ENCODE assay signal across 1 cellular context in the genomic region with DNA sequence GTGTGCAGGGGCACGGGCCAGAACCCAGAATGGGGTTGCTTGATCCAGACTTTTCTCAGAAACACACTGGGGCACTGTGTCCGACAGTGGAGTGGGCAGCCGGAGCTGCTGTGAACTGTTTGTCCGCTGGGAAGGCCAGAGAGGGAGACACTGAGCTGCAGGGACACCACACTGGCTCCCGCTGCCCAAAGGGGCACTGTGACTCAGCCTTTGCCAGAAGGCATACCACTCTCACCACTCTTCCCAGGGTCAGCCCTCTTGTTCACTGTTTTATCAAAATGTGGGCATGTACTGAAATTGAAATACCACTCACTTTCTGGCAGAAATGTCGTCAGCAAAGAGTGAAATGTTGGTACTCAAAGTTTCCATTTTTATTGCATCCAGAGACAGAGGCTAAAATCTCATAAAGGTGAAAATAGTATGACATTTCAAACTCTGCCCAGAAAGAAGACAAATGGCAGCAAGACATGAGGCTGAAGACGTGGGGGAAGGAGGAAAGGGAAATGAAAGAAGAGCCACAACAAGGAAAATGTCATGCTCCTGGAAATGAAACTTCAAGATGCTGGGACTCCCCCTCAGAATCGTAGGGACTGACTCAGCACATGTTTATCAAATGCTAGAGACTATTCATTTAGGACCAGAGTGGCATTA.
TF ChIP-seq lines count a peak whose summit lies in the region.

No MANE protein-coding gene starts in this region.

TF ChIP-seq in A549, 52 proteins besides CTCF, POLR2A, EP300 and RAD21 (continued from another document):
- TF ChIP-seq, protein P1, sequence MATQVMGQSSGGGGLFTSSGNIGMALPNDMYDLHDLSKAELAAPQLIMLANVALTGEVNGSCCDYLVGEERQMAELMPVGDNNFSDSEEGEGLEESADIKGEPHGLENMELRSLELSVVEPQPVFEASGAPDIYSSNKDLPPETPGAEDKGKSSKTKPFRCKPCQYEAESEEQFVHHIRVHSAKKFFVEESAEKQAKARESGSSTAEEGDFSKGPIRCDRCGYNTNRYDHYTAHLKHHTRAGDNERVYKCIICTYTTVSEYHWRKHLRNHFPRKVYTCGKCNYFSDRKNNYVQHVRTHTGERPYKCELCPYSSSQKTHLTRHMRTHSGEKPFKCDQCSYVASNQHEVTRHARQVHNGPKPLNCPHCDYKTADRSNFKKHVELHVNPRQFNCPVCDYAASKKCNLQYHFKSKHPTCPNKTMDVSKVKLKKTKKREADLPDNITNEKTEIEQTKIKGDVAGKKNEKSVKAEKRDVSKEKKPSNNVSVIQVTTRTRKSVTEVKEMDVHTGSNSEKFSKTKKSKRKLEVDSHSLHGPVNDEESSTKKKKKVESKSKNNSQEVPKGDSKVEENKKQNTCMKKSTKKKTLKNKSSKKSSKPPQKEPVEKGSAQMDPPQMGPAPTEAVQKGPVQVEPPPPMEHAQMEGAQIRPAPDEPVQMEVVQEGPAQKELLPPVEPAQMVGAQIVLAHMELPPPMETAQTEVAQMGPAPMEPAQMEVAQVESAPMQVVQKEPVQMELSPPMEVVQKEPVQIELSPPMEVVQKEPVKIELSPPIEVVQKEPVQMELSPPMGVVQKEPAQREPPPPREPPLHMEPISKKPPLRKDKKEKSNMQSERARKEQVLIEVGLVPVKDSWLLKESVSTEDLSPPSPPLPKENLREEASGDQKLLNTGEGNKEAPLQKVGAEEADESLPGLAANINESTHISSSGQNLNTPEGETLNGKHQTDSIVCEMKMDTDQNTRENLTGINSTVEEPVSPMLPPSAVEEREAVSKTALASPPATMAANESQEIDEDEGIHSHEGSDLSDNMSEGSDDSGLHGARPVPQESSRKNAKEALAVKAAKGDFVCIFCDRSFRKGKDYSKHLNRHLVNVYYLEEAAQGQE (IDR thresholded peaks at IDR 0.05), result no peak
- TF ChIP-seq RNF2 (IDR thresholded peaks at IDR 0.05; ENCODE audit: borderline replicate concordance, low read depth) (no peak), TP53 (CRISPR knock-in tag; IDR thresholded peaks at IDR 0.05) (no peak), JUNB (IDR thresholded peaks at IDR 0.05) (no peak), MYC (IDR thresholded peaks at IDR 0.05; ENCODE audit: borderline replicate concordance, low read length) (no peak), POLR2AphosphoS2 (conservative IDR thresholded peaks at IDR 0.05; ENCODE audit: low read length) (no peak)
- TF ChIP-seq, protein P2, sequence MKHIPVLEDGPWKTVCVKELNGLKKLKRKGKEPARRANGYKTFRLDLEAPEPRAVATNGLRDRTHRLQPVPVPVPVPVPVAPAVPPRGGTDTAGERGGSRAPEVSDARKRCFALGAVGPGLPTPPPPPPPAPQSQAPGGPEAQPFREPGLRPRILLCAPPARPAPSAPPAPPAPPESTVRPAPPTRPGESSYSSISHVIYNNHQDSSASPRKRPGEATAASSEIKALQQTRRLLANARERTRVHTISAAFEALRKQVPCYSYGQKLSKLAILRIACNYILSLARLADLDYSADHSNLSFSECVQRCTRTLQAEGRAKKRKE (CRISPR knock-in tag; IDR thresholded peaks at IDR 0.05; ENCODE audit: low read depth), result no peak
TF ChIP-seq in A549: peak in this region for 0.
